ENCODE assay signal across 2 cellular contexts in the genomic region with DNA sequence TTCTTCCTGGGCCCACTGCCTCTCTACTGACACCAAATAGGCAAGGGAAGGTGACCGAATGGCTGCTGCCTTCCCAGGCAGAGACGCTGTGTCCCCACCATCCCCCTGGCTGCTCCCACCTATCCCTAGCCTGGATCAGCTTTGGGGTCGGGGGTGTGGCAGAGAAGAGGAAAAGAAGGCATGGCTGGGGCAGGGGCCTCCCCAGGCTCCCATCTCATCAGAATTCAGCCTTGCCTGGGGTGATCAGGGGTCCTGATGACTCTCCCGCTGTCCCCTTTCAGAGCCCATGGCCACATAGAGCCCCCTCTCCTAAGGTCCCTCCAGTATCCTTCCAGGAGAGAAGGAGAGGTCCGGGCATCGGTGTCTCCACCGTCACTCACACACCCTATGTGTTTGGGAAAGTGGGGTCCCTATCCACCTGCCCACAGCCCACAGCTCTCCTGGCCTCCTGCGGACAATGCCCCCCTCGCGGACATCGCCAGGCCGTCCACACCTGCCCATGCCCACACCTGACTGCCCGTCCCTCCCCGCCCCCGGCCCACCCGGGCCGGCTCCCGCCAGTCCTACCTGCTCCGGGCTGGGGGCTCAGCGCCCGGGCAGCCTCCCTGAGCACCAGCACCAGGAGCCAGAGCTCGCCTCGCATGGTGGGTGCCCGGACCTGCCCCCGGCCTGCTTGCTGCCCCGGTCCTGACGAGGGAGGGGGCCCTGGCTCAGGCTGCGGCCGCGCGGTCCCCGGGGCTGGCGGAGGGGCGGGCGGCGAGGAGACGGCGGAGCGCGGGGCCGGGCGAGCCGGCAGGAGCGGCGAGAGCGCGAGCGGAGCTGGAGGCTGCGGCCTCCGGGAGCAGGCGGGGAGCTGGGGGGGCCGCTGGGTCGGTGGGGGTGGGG.
TF ChIP-seq lines count a peak whose summit lies in the region.

TSS of gene PLXDC1 (minus strand) at position 843 of the 885 bp plus-strand sequence. CDS start at position 643, 200 bp downstream.

TF ChIP-seq in GM12878, 131 proteins besides CTCF, POLR2A, EP300 and RAD21:
- peak; percentile 99 for TF ChIP-seq SUZ12 (IDR thresholded peaks at IDR 0.05; ENCODE audit: unreplicated experiment)
- TF ChIP-seq KLF5 (IDR thresholded peaks at IDR 0.05; ENCODE audit: partially characterized antibody): no peak

TF ChIP-seq in HepG2, 621 proteins besides CTCF, POLR2A, EP300 and RAD21:
- TF ChIP-seq SALL1 (CRISPR knock-in tag; IDR thresholded peaks at IDR 0.05) (0 out of 2 replicates have a peak, but pooled peaks have one; percentile 14), EZH2 (conservative IDR thresholded peaks at IDR 0.05; ENCODE audit: low read depth, low read length) (0 out of 2 replicates have a peak, but pooled peaks have one; percentile 64), SPEN (CRISPR knock-in tag; IDR thresholded peaks at IDR 0.05; ENCODE audit: low read depth) (0 out of 2 replicates have a peak, but pooled peaks have one; percentile 28), CC2D1A (CRISPR knock-in tag; IDR thresholded peaks at IDR 0.05) (no peak), UBTF (CRISPR knock-in tag; IDR thresholded peaks at IDR 0.05) (peak; percentile 37; the same call in 1 of the 2 replicates)
- TF ChIP-seq, protein P1, sequence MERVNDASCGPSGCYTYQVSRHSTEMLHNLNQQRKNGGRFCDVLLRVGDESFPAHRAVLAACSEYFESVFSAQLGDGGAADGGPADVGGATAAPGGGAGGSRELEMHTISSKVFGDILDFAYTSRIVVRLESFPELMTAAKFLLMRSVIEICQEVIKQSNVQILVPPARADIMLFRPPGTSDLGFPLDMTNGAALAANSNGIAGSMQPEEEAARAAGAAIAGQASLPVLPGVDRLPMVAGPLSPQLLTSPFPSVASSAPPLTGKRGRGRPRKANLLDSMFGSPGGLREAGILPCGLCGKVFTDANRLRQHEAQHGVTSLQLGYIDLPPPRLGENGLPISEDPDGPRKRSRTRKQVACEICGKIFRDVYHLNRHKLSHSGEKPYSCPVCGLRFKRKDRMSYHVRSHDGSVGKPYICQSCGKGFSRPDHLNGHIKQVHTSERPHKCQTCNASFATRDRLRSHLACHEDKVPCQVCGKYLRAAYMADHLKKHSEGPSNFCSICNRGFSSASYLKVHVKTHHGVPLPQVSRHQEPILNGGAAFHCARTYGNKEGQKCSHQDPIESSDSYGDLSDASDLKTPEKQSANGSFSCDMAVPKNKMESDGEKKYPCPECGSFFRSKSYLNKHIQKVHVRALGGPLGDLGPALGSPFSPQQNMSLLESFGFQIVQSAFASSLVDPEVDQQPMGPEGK (CRISPR knock-in tag; IDR thresholded peaks at IDR 0.05): peak; percentile 15; the same call in 1 of the 2 replicates
